1 cellular context compared by ENCODE assay signal in the genomic region with DNA sequence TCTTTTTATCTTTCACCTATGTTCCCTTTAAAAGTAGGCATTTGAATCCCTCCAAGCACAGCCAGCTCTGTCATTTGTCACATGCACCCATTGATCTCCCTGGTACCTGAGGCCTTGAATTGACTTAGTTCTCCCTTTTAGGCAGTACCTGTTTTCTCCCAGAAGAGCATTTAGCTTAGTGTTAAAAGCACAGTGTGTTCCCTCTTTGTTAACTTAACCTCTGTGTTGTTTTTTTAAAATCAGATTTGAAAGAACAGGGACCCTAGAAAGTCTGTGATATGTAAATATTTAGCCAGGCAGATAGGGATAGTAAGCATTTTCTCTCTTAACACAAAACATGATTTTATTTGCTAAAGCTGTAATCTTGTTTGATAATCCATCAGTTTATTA.
TF ChIP-seq lines count a peak whose summit lies in the region.

No MANE protein-coding gene starts in this region.

TF ChIP-seq in HepG2, 621 proteins besides CTCF, POLR2A, EP300 and RAD21 (continued from another document and continues in another):
- TF ChIP-seq, protein P1, sequence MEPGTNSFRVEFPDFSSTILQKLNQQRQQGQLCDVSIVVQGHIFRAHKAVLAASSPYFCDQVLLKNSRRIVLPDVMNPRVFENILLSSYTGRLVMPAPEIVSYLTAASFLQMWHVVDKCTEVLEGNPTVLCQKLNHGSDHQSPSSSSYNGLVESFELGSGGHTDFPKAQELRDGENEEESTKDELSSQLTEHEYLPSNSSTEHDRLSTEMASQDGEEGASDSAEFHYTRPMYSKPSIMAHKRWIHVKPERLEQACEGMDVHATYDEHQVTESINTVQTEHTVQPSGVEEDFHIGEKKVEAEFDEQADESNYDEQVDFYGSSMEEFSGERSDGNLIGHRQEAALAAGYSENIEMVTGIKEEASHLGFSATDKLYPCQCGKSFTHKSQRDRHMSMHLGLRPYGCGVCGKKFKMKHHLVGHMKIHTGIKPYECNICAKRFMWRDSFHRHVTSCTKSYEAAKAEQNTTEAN (CRISPR knock-in tag; conservative IDR thresholded peaks at IDR 0.05), result 0 out of 2 replicates have a peak, but pooled peaks have one; percentile 34
- peak; percentile 49; the same call in 1 of the 2 replicates for TF ChIP-seq RCOR2 (CRISPR knock-in tag; IDR thresholded peaks at IDR 0.05)
- TF ChIP-seq RARA (CRISPR knock-in tag; IDR thresholded peaks at IDR 0.05), result peak; percentile 82
- TF ChIP-seq HMG20B (CRISPR knock-in tag; conservative IDR thresholded peaks at IDR 0.05), result peak; percentile 79; the same call in 1 of the 2 replicates
- TF ChIP-seq SOX5 (CRISPR knock-in tag; IDR thresholded peaks at IDR 0.05; ENCODE audit: borderline replicate concordance), result peak; percentile 40
- TF ChIP-seq, protein P2, sequence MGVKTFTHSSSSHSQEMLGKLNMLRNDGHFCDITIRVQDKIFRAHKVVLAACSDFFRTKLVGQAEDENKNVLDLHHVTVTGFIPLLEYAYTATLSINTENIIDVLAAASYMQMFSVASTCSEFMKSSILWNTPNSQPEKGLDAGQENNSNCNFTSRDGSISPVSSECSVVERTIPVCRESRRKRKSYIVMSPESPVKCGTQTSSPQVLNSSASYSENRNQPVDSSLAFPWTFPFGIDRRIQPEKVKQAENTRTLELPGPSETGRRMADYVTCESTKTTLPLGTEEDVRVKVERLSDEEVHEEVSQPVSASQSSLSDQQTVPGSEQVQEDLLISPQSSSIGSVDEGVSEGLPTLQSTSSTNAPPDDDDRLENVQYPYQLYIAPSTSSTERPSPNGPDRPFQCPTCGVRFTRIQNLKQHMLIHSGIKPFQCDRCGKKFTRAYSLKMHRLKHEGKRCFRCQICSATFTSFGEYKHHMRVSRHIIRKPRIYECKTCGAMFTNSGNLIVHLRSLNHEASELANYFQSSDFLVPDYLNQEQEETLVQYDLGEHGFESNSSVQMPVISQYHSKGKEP (CRISPR knock-in tag; IDR thresholded peaks at IDR 0.05), result no peak
- TF ChIP-seq ERF (CRISPR knock-in tag; IDR thresholded peaks at IDR 0.05), result no peak
- TF ChIP-seq, protein P3, sequence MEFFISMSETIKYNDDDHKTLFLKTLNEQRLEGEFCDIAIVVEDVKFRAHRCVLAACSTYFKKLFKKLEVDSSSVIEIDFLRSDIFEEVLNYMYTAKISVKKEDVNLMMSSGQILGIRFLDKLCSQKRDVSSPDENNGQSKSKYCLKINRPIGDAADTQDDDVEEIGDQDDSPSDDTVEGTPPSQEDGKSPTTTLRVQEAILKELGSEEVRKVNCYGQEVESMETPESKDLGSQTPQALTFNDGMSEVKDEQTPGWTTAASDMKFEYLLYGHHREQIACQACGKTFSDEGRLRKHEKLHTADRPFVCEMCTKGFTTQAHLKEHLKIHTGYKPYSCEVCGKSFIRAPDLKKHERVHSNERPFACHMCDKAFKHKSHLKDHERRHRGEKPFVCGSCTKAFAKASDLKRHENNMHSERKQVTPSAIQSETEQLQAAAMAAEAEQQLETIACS (CRISPR knock-in tag; IDR thresholded peaks at IDR 0.05), result no peak
- peak; percentile 81; the same call in 1 of the 2 replicates for TF ChIP-seq NFIC (IDR thresholded peaks at IDR 0.05; ENCODE audit: low read length)
- TF ChIP-seq, protein P4, sequence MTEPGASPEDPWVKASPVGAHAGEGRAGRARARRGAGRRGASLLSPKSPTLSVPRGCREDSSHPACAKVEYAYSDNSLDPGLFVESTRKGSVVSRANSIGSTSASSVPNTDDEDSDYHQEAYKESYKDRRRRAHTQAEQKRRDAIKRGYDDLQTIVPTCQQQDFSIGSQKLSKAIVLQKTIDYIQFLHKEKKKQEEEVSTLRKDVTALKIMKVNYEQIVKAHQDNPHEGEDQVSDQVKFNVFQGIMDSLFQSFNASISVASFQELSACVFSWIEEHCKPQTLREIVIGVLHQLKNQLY (CRISPR knock-in tag; IDR thresholded peaks at IDR 0.05), result peak; percentile 58; the same call in 1 of the 2 replicates
- 0 out of 2 replicates have a peak, but pooled peaks have one; percentile 33 for TF ChIP-seq ZMYM4 (CRISPR knock-in tag; IDR thresholded peaks at IDR 0.05)
- TF ChIP-seq POGZ (CRISPR knock-in tag; IDR thresholded peaks at IDR 0.05), result peak; percentile 38; the same call in 1 of the 2 replicates
- peak; percentile 97 for TF ChIP-seq ZNF775 (CRISPR knock-in tag; IDR thresholded peaks at IDR 0.05; ENCODE audit: borderline replicate concordance)
- TF ChIP-seq, protein P5, sequence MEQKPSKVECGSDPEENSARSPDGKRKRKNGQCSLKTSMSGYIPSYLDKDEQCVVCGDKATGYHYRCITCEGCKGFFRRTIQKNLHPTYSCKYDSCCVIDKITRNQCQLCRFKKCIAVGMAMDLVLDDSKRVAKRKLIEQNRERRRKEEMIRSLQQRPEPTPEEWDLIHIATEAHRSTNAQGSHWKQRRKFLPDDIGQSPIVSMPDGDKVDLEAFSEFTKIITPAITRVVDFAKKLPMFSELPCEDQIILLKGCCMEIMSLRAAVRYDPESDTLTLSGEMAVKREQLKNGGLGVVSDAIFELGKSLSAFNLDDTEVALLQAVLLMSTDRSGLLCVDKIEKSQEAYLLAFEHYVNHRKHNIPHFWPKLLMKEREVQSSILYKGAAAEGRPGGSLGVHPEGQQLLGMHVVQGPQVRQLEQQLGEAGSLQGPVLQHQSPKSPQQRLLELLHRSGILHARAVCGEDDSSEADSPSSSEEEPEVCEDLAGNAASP (CRISPR knock-in tag; IDR thresholded peaks at IDR 0.05; ENCODE audit: borderline replicate concordance), result 0 out of 2 replicates have a peak, but pooled peaks have one; percentile 66
- no peak for TF ChIP-seq ZNF816 (CRISPR knock-in tag; IDR thresholded peaks at IDR 0.05; ENCODE audit: borderline replicate concordance)
- peak; percentile 76 for TF ChIP-seq MED1 (CRISPR knock-in tag; IDR thresholded peaks at IDR 0.05)
- TF ChIP-seq, protein P6, sequence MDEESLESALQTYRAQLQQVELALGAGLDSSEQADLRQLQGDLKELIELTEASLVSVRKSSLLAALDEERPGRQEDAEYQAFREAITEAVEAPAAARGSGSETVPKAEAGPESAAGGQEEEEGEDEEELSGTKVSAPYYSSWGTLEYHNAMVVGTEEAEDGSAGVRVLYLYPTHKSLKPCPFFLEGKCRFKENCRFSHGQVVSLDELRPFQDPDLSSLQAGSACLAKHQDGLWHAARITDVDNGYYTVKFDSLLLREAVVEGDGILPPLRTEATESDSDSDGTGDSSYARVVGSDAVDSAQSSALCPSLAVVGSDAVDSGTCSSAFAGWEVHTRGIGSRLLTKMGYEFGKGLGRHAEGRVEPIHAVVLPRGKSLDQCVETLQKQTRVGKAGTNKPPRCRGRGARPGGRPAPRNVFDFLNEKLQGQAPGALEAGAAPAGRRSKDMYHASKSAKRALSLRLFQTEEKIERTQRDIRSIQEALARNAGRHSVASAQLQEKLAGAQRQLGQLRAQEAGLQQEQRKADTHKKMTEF (CRISPR knock-in tag; IDR thresholded peaks at IDR 0.05), result peak; percentile 40
- TF ChIP-seq ZNF558 (CRISPR knock-in tag; IDR thresholded peaks at IDR 0.05; ENCODE audit: borderline replicate concordance), result no peak
- TF ChIP-seq, protein P7, sequence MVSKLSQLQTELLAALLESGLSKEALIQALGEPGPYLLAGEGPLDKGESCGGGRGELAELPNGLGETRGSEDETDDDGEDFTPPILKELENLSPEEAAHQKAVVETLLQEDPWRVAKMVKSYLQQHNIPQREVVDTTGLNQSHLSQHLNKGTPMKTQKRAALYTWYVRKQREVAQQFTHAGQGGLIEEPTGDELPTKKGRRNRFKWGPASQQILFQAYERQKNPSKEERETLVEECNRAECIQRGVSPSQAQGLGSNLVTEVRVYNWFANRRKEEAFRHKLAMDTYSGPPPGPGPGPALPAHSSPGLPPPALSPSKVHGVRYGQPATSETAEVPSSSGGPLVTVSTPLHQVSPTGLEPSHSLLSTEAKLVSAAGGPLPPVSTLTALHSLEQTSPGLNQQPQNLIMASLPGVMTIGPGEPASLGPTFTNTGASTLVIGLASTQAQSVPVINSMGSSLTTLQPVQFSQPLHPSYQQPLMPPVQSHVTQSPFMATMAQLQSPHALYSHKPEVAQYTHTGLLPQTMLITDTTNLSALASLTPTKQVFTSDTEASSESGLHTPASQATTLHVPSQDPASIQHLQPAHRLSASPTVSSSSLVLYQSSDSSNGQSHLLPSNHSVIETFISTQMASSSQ (IDR thresholded peaks at IDR 0.05; ENCODE audit: low read depth), result peak; percentile 59; the same call in 1 of the 2 replicates
- TF ChIP-seq, protein P7 (CRISPR knock-in tag; IDR thresholded peaks at IDR 0.05; ENCODE audit: borderline replicate concordance), result peak; percentile 71; the same call in 1 of the 2 replicates
- TF ChIP-seq, protein P8, sequence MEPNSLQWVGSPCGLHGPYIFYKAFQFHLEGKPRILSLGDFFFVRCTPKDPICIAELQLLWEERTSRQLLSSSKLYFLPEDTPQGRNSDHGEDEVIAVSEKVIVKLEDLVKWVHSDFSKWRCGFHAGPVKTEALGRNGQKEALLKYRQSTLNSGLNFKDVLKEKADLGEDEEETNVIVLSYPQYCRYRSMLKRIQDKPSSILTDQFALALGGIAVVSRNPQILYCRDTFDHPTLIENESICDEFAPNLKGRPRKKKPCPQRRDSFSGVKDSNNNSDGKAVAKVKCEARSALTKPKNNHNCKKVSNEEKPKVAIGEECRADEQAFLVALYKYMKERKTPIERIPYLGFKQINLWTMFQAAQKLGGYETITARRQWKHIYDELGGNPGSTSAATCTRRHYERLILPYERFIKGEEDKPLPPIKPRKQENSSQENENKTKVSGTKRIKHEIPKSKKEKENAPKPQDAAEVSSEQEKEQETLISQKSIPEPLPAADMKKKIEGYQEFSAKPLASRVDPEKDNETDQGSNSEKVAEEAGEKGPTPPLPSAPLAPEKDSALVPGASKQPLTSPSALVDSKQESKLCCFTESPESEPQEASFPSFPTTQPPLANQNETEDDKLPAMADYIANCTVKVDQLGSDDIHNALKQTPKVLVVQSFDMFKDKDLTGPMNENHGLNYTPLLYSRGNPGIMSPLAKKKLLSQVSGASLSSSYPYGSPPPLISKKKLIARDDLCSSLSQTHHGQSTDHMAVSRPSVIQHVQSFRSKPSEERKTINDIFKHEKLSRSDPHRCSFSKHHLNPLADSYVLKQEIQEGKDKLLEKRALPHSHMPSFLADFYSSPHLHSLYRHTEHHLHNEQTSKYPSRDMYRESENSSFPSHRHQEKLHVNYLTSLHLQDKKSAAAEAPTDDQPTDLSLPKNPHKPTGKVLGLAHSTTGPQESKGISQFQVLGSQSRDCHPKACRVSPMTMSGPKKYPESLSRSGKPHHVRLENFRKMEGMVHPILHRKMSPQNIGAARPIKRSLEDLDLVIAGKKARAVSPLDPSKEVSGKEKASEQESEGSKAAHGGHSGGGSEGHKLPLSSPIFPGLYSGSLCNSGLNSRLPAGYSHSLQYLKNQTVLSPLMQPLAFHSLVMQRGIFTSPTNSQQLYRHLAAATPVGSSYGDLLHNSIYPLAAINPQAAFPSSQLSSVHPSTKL (CRISPR knock-in tag; IDR thresholded peaks at IDR 0.05), result peak; percentile 79
- 0 out of 2 replicates have a peak, but pooled peaks have one; percentile 15 for TF ChIP-seq ZNF205 (CRISPR knock-in tag; IDR thresholded peaks at IDR 0.05)
- TF ChIP-seq NR2F2 (IDR thresholded peaks at IDR 0.05; ENCODE audit: borderline replicate concordance, low read depth), result peak; percentile 76
- TF ChIP-seq, protein P9, sequence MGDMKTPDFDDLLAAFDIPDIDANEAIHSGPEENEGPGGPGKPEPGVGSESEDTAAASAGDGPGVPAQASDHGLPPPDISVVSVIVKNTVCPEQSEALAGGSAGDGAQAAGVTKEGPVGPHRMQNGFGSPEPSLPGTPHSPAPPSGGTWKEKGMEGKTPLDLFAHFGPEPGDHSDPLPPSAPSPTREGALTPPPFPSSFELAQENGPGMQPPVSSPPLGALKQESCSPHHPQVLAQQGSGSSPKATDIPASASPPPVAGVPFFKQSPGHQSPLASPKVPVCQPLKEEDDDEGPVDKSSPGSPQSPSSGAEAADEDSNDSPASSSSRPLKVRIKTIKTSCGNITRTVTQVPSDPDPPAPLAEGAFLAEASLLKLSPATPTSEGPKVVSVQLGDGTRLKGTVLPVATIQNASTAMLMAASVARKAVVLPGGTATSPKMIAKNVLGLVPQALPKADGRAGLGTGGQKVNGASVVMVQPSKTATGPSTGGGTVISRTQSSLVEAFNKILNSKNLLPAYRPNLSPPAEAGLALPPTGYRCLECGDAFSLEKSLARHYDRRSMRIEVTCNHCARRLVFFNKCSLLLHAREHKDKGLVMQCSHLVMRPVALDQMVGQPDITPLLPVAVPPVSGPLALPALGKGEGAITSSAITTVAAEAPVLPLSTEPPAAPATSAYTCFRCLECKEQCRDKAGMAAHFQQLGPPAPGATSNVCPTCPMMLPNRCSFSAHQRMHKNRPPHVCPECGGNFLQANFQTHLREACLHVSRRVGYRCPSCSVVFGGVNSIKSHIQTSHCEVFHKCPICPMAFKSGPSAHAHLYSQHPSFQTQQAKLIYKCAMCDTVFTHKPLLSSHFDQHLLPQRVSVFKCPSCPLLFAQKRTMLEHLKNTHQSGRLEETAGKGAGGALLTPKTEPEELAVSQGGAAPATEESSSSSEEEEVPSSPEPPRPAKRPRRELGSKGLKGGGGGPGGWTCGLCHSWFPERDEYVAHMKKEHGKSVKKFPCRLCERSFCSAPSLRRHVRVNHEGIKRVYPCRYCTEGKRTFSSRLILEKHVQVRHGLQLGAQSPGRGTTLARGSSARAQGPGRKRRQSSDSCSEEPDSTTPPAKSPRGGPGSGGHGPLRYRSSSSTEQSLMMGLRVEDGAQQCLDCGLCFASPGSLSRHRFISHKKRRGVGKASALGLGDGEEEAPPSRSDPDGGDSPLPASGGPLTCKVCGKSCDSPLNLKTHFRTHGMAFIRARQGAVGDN (CRISPR knock-in tag; IDR thresholded peaks at IDR 0.05), result no peak
